ENCODE assay signal across 9 cellular contexts in the genomic region with DNA sequence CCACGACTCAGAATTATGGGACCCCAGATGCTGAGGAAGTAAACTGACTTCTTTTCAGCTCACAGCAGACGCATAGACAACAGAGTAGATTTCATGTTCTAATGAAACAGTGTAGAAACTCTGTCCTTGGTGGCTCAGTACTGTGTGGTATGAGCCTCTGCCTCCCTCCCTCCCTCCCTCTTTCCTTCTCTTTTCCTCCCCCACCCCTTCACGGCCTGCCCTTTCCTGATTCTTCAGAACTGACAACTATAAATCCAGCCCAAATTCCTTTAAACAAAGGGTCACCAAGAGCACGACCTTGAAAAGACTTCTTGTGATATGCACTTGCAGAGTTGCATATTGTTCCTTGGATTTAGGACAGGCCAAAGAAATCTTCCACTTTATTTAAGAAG.
DNase-seq lines count a peak whose midpoint lies in the region; ATAC-seq and TF ChIP-seq lines count a peak whose summit lies in the region.
"Had no signal": no experiment of that assay in that cellular context is flagged by ENCODE, and none has a peak within 500 bp of the region (broad histone marks: within the 10 kb centered on the region; RNA-seq: fewer than 3 reads in every experiment).

No MANE protein-coding gene starts in this region.

- peaks cover 40% of the 10 kb centered on the region for H3K4me1 ChIP-seq in GM23338 (ENCODE audit: insufficient read depth)
- H3K4me1 ChIP-seq in spleen: peaks cover 31 to 96% (median 69%) of the 10 kb centered on the region in 6 donors

- H3K36me3 ChIP-seq in GM23338 (ENCODE audit: insufficient read depth) (no peaks in the 10 kb centered on the region), spleen (peaks cover 0 to 8% (median 0%) of the 10 kb centered on the region in 6 donors)

- H3K27me3 ChIP-seq in GM23338 (ENCODE audit: insufficient read depth) (no peaks in the 10 kb centered on the region), layer of hippocampus (ENCODE audit: control insufficient read depth, insufficient read depth, low read length) (no peaks in the 10 kb centered on the region), spleen (replicated peaks in 1 of 7) (no peaks in the 10 kb centered on the region)

- peak overlapping the region; percentile 73 for H3K4me2 ChIP-seq in GM23338

- H3K27ac ChIP-seq in GM23338 (ENCODE audit: low read depth): peak overlapping the region; percentile 85; the same call in 1 of the 2 replicates
- peak overlapping the region; percentile 80 for H3K27ac ChIP-seq in layer of hippocampus (ENCODE audit: low read depth, low read length)
- peak overlapping the region; percentile 66 to 87 (median 84) for H3K27ac ChIP-seq in spleen

- H3K27me3 Mint-ChIP-seq in GM23338 (ENCODE audit: insufficient read depth, low read depth, poor library complexity): no peaks in the 10 kb centered on the region
- no peaks in the 10 kb centered on the region for H3K27me3 Mint-ChIP-seq in activated CD4-positive, alpha-beta memory T cell treated with anti-CD3 and anti-CD28 coated beads for 36 hours
- no peaks in the 10 kb centered on the region for H3K27me3 Mint-ChIP-seq in effector memory CD8-positive, alpha-beta T cell

- TF ChIP-seq POLR2A in spleen (IDR thresholded peaks at IDR 0.05): no peak

- intact Hi-C loops in activated CD4-positive, alpha-beta memory T cell treated with anti-CD3 and anti-CD28 coated beads for 36 hours (cut with micrococcal nuclease): loop anchor here (2.0 to 5.0 kb wide), 3 partner anchors 47 to 81 kb away; no protein-coding TSS in a partner anchor
- intact Hi-C loops in spleen (cut with DNase I; ENCODE audit: low total_unique reads): no loop called here

- CTCF ChIA-PET in activated CD4-positive, alpha-beta memory T cell treated with anti-CD3 and anti-CD28 coated beads for 36 hours (lab: Charles Lee): interaction anchor here (1.2 to 3.1 kb wide), 3 partner anchors 21 to 220 kb away, joined by 3 to 15 read pairs (median 4); no protein-coding TSS in a partner anchor

- no peaks in the 10 kb centered on the region for H4K20me1 ChIP-seq in GM23338 (replicated peaks; ENCODE audit: insufficient read depth)

- no peaks in the 10 kb centered on the region for H3K36me3 Mint-ChIP-seq in GM23338 (ENCODE audit: low read depth)
- peaks cover 12% of the 10 kb centered on the region for H3K36me3 Mint-ChIP-seq in activated CD4-positive, alpha-beta memory T cell treated with anti-CD3 and anti-CD28 coated beads for 36 hours
- no peaks in the 10 kb centered on the region for H3K36me3 Mint-ChIP-seq in effector memory CD8-positive, alpha-beta T cell (ENCODE audit: insufficient read depth)

- H3K4me3 Mint-ChIP-seq in GM23338: peak overlapping the region; percentile 45; the same call in 2 of the 3 replicates
- peak overlapping the region; percentile 42 for H3K4me3 Mint-ChIP-seq in activated CD4-positive, alpha-beta memory T cell treated with anti-CD3 and anti-CD28 coated beads for 36 hours
- no peak overlapping the region for H3K4me3 Mint-ChIP-seq in effector memory CD8-positive, alpha-beta T cell

- no peak for TF ChIP-seq CTCF in GM23338 (conservative IDR thresholded peaks at IDR 0.05; ENCODE audit: low read depth in 2 of 2)
- TF ChIP-seq CTCF in spleen (IDR thresholded peaks at IDR 0.05 in 8 of 11, conservative IDR thresholded peaks at IDR 0.05 in 3 of 11): no peak

- H3K4me3 ChIP-seq in GM23338 (peak overlapping the region; percentile 22; the same call in 1 of the 2 replicates), spleen (peak overlapping the region in 4 of 8 donors; percentile 6 to 56 (median 26))

- peaks cover 54% of the 10 kb centered on the region for H3K4me1 Mint-ChIP-seq in GM23338
- peaks cover 77% of the 10 kb centered on the region for H3K4me1 Mint-ChIP-seq in activated CD4-positive, alpha-beta memory T cell treated with anti-CD3 and anti-CD28 coated beads for 36 hours (ENCODE audit: low read depth)
- peaks cover 4 to 14% of the 10 kb centered on the region in 2 donors for H3K4me1 Mint-ChIP-seq in effector memory CD8-positive, alpha-beta T cell (ENCODE audit: low read depth in 2 of 2)

- 0 out of 2 replicates have a peak overlapping the region, but pooled peaks have one; percentile 15 for H3K27ac Mint-ChIP-seq in GM23338
- peak overlapping the region; percentile 78 for H3K27ac Mint-ChIP-seq in activated CD4-positive, alpha-beta memory T cell treated with anti-CD3 and anti-CD28 coated beads for 36 hours
- H3K27ac Mint-ChIP-seq in effector memory CD8-positive, alpha-beta T cell: peak overlapping the region in 1 of 2 donors; percentile 26

- no peaks in the 10 kb centered on the region for H3K79me2 ChIP-seq in GM23338 (replicated peaks; ENCODE audit: insufficient read depth)

- H2AFZ ChIP-seq in GM23338: no peak overlapping the region

- POLR2A ChIA-PET in activated CD4-positive, alpha-beta memory T cell treated with anti-CD3 and anti-CD28 coated beads for 36 hours (lab: Charles Lee): interaction anchor here (0.7 to 3.9 kb wide), 4 partner anchors 9 to 196 kb away, joined by 3 to 24 read pairs (median 8); no protein-coding TSS in a partner anchor

- H3K9me2 ChIP-seq in GM23338 (ENCODE audit: insufficient read depth): no peaks in the 10 kb centered on the region

- ATAC-seq in GM23338 (peak; percentile 50), HG03196 (IDR thresholded peaks at IDR 0.05; ENCODE audit: unreplicated experiment) (no peak)
- ATAC-seq in effector memory CD8-positive, alpha-beta T cell (replicated peaks): no peak

- no peaks in the 10 kb centered on the region; the same call in 2 of the 3 replicates for H3K9me3 Mint-ChIP-seq in GM23338
- H3K9me3 Mint-ChIP-seq in activated CD4-positive, alpha-beta memory T cell treated with anti-CD3 and anti-CD28 coated beads for 36 hours: no peaks in the 10 kb centered on the region
- no peaks in the 10 kb centered on the region for H3K9me3 Mint-ChIP-seq in effector memory CD8-positive, alpha-beta T cell

- H3K9me3 ChIP-seq in spleen: no peaks in the 10 kb centered on the region

- H3F3A ChIP-seq in GM23338 (replicated peaks; ENCODE audit: low read depth): no peaks in the 10 kb centered on the region

- WGBS in spleen, 5 donors: 11 to 20% (median 13%) methylated on average over 4 of the region's 4 CpGs

- DNase-seq in GM23338 (ENCODE audit: low spot score) (peak; percentile 37), spleen (no peak), retina (no peak), SHP77 (lab: John Stamatoyannopoulos, UW) (no peak)
- no peak for DNase-seq in activated CD4-positive, alpha-beta memory T cell treated with anti-CD3 and anti-CD28 coated beads for 36 hours
- DNase-seq in effector memory CD8-positive, alpha-beta T cell: no peak
- DNase-seq: NCI-H526 treated with DMSO at 0.1 percent for 48 hours had no signal

TF ChIP-seq in GM23338, 12 proteins besides CTCF, POLR2A, EP300 and RAD21 (continues in another document):
- TF ChIP-seq, protein P1, sequence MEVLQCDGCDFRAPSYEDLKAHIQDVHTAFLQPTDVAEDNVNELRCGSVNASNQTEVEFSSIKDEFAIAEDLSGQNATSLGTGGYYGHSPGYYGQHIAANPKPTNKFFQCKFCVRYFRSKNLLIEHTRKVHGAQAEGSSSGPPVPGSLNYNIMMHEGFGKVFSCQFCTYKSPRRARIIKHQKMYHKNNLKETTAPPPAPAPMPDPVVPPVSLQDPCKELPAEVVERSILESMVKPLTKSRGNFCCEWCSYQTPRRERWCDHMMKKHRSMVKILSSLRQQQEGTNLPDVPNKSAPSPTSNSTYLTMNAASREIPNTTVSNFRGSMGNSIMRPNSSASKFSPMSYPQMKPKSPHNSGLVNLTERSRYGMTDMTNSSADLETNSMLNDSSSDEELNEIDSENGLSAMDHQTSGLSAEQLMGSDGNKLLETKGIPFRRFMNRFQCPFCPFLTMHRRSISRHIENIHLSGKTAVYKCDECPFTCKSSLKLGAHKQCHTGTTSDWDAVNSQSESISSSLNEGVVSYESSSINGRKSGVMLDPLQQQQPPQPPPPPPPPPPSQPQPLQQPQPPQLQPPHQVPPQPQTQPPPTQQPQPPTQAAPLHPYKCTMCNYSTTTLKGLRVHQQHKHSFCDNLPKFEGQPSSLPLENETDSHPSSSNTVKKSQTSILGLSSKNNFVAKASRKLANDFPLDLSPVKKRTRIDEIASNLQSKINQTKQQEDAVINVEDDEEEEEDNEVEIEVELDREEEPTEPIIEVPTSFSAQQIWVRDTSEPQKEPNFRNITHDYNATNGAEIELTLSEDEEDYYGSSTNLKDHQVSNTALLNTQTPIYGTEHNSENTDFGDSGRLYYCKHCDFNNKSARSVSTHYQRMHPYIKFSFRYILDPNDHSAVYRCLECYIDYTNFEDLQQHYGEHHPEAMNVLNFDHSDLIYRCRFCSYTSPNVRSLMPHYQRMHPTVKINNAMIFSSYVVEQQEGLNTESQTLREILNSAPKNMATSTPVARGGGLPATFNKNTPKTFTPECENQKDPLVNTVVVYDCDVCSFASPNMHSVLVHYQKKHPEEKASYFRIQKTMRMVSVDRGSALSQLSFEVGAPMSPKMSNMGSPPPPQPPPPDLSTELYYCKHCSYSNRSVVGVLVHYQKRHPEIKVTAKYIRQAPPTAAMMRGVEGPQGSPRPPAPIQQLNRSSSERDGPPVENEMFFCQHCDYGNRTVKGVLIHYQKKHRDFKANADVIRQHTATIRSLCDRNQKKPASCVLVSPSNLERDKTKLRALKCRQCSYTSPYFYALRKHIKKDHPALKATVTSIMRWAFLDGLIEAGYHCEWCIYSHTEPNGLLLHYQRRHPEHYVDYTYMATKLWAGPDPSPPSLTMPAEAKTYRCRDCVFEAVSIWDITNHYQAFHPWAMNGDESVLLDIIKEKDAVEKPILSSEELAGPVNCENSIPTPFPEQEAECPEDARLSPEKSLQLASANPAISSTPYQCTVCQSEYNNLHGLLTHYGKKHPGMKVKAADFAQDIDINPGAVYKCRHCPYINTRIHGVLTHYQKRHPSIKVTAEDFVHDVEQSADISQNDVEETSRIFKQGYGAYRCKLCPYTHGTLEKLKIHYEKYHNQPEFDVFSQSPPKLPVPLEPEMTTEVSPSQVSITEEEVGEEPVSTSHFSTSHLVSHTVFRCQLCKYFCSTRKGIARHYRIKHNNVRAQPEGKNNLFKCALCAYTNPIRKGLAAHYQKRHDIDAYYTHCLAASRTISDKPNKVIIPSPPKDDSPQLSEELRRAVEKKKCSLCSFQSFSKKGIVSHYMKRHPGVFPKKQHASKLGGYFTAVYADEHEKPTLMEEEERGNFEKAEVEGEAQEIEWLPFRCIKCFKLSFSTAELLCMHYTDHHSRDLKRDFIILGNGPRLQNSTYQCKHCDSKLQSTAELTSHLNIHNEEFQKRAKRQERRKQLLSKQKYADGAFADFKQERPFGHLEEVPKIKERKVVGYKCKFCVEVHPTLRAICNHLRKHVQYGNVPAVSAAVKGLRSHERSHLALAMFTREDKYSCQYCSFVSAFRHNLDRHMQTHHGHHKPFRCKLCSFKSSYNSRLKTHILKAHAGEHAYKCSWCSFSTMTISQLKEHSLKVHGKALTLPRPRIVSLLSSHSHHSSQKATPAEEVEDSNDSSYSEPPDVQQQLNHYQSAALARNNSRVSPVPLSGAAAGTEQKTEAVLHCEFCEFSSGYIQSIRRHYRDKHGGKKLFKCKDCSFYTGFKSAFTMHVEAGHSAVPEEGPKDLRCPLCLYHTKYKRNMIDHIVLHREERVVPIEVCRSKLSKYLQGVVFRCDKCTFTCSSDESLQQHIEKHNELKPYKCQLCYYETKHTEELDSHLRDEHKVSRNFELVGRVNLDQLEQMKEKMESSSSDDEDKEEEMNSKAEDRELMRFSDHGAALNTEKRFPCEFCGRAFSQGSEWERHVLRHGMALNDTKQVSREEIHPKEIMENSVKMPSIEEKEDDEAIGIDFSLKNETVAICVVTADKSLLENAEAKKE (CRISPR knock-in tag; IDR thresholded peaks at IDR 0.05): no peak

Comparison
In these comparisons a context has a peak if more than half of its experiments do, and no peak if none do; other contexts are left out.
1. H3K4me3 Mint-ChIP-seq: peak in GM23338 (single experiment) and activated CD4-positive, alpha-beta memory T cell treated with anti-CD3 and anti-CD28 coated beads for 36 hours (single experiment); none in effector memory CD8-positive, alpha-beta T cell (0 of 2).
2. Peak in every context shown above with its lines, with median percentiles within 50 percentile points of each other: H3K27ac ChIP-seq.